In genomic region chr1:231528175-231529029, GRCh38 we compare ENCODE assay signal across 8 cellular contexts. TPM values are rescaled to one million over a fixed set of nuclear protein-coding genes. Genes with fewer than 3 reads are reported as not detected.
DNase-seq lines count a peak whose midpoint lies in the region; ATAC-seq lines count a peak whose summit lies in the region.

Gene TSNAX (plus strand): TSS chr1:231528669. CDS start chr1:231528811, 142 bp downstream.

- peak within 1 kb of the TSS; percentile 94 for H3K27ac ChIP-seq in mesenchymal stem cell (ENCODE audit: low read length, poor library complexity, severe bottlenecking)

- peak; percentile 94 for ATAC-seq in GM21360 (IDR thresholded peaks at IDR 0.05; ENCODE audit: unreplicated experiment)
- peak; percentile 95 for ATAC-seq in activated CD8-positive, alpha-beta memory T cell treated with anti-CD3 and anti-CD28 coated beads, Interleukin-2, amount 10 ng/mL, durations not matched to agents 7 days and 5 days

- peak within 1 kb of the TSS; percentile 78 for H2BK5ac ChIP-seq in mesenchymal stem cell (ENCODE audit: low read depth, low read length, poor library complexity, severe bottlenecking)

- peak within 1 kb of the TSS; percentile 89 for H2AFZ ChIP-seq in mesenchymal stem cell (ENCODE audit: low read depth, low read length)

- H3K4me3 ChIP-seq in NT2/D1 (ENCODE audit: insufficient read length, low read depth) (peak within 1 kb of the TSS; percentile 87), endocrine pancreas (ENCODE audit: control insufficient read depth, insufficient read depth, low read length) (peak within 1 kb of the TSS; percentile 93), mesenchymal stem cell (ENCODE audit: insufficient read depth in 1 of 2, low read depth in 1 of 2, low read length in 2 of 2) (peak within 1 kb of the TSS; percentile 90 to 96)

- no peaks in the 10 kb centered on the region for H3K27me3 Mint-ChIP-seq in activated CD8-positive, alpha-beta memory T cell treated with anti-CD3 and anti-CD28 coated beads, Interleukin-2, amount 10 ng/mL, durations not matched to agents 7 days and 5 days

- H2BK15ac ChIP-seq in mesenchymal stem cell (ENCODE audit: low read depth, poor library complexity, severe bottlenecking) = no peak within 1 kb of the TSS

- under 1% methylated on average over 56 of the region's 61 CpGs for WGBS in mesenchymal stem cell

- peaks cover 34% of the 10 kb centered on the region for H3K36me3 ChIP-seq in NT2/D1 (ENCODE audit: insufficient read depth, insufficient read length, low read length)
- H3K36me3 ChIP-seq in endocrine pancreas (ENCODE audit: control insufficient read depth, insufficient read depth, low read length) = no peaks in the 10 kb centered on the region
- H3K36me3 ChIP-seq in mesenchymal stem cell (ENCODE audit: control insufficient read depth in 1 of 2, insufficient read depth in 2 of 2, low read depth in 1 of 2, low read length in 2 of 2) = peaks cover 7 to 21% of the 10 kb centered on the region in 2 experiments

- peaks cover 35% of the 10 kb centered on the region for H3K4me1 Mint-ChIP-seq in activated CD8-positive, alpha-beta memory T cell treated with anti-CD3 and anti-CD28 coated beads, Interleukin-2, amount 10 ng/mL, durations not matched to agents 7 days and 5 days

- H3K9me3 Mint-ChIP-seq in activated CD8-positive, alpha-beta memory T cell treated with anti-CD3 and anti-CD28 coated beads, Interleukin-2, amount 10 ng/mL, durations not matched to agents 7 days and 5 days (ENCODE audit: low read depth) = no peaks in the 10 kb centered on the region

- H3K23ac ChIP-seq in mesenchymal stem cell (ENCODE audit: low read length in 2 of 2) = peak within 1 kb of the TSS in 1 of 2 experiments; percentile 64

- H3K14ac ChIP-seq in mesenchymal stem cell (ENCODE audit: low read length in 2 of 2) = peak within 1 kb of the TSS; percentile 76 to 77

- H4K91ac ChIP-seq in mesenchymal stem cell (ENCODE audit: low read length) = no peak within 1 kb of the TSS

- H3K9me3 ChIP-seq in NT2/D1 (ENCODE audit: insufficient read depth, low read length) (no peaks in the 10 kb centered on the region), endocrine pancreas (ENCODE audit: control insufficient read depth, low read length) (no peaks in the 10 kb centered on the region), mesenchymal stem cell (ENCODE audit: control insufficient read depth, low read length) (no peaks in the 10 kb centered on the region)

- H3K36me3 Mint-ChIP-seq in activated CD8-positive, alpha-beta memory T cell treated with anti-CD3 and anti-CD28 coated beads, Interleukin-2, amount 10 ng/mL, durations not matched to agents 7 days and 5 days = peaks cover 10% of the 10 kb centered on the region

- H2AK5ac ChIP-seq in mesenchymal stem cell (ENCODE audit: low read length, severe bottlenecking) = peak within 1 kb of the TSS; percentile 58

- H3K27me3 ChIP-seq in NT2/D1 (ENCODE audit: insufficient read depth, insufficient read length) (no peaks in the 10 kb centered on the region), endocrine pancreas (ENCODE audit: control insufficient read depth, insufficient read depth, low read length) (no peaks in the 10 kb centered on the region), mesenchymal stem cell (ENCODE audit: control insufficient read depth in 1 of 2, insufficient read depth in 1 of 2, low read length in 2 of 2) (no peaks in the 10 kb centered on the region)

- H3K4ac ChIP-seq in mesenchymal stem cell (ENCODE audit: low read depth in 1 of 2, low read length in 2 of 2) = peak within 1 kb of the TSS; percentile 35 to 84

- H3K18ac ChIP-seq in mesenchymal stem cell (ENCODE audit: low read depth in 1 of 2, low read length in 2 of 2) = peak within 1 kb of the TSS; percentile 73 to 94

- H3K4me2 ChIP-seq in mesenchymal stem cell (ENCODE audit: low read length, poor library complexity, severe bottlenecking) = peak within 1 kb of the TSS; percentile 86

- H2BK12ac ChIP-seq in mesenchymal stem cell (ENCODE audit: low read length in 2 of 2) = peak within 1 kb of the TSS in 1 of 2 experiments; percentile 5

- DNase-seq in COLO668 (lab: John Stamatoyannopoulos, UW; ENCODE audit: unreplicated experiment) (peak; percentile 99), HT1080 (ENCODE audit: low read depth) (peak; percentile 92), NT2/D1 (ENCODE audit: low read depth, low spot score) (peak; percentile 97), mesenchymal stem cell (peak; percentile 94)
- DNase-seq in activated CD8-positive, alpha-beta memory T cell treated with anti-CD3 and anti-CD28 coated beads, Interleukin-2, amount 10 ng/mL, durations not matched to agents 7 days and 5 days = peak; percentile 93
- DNase-seq in stimulated activated CD8-positive, alpha-beta memory T cell treated with anti-CD3 and anti-CD28 coated beads, Interleukin-12 subunit alpha, Interleukin-12 subunit beta, amount 100 ng/mL, for 4 hours (ENCODE audit: low read depth) = peak; percentile 85

- H3K79me1 ChIP-seq in mesenchymal stem cell (replicated peaks; ENCODE audit: low read length, poor library complexity, severe bottlenecking) = peaks cover 4% of the 10 kb centered on the region

- peak within 1 kb of the TSS; percentile 100 for H3K27ac Mint-ChIP-seq in activated CD8-positive, alpha-beta memory T cell treated with anti-CD3 and anti-CD28 coated beads, Interleukin-2, amount 10 ng/mL, durations not matched to agents 7 days and 5 days

- peak within 1 kb of the TSS; percentile 100 for H4K8ac ChIP-seq in mesenchymal stem cell (ENCODE audit: low read length)

- peak within 1 kb of the TSS; percentile 44 for H2BK120ac ChIP-seq in mesenchymal stem cell (ENCODE audit: low read depth, low read length)

- H3K4me3 Mint-ChIP-seq in activated CD8-positive, alpha-beta memory T cell treated with anti-CD3 and anti-CD28 coated beads, Interleukin-2, amount 10 ng/mL, durations not matched to agents 7 days and 5 days = peak within 1 kb of the TSS; percentile 92

- H3K9ac ChIP-seq in NT2/D1 (ENCODE audit: insufficient read length, low read depth) (peak within 1 kb of the TSS; percentile 92), endocrine pancreas (ENCODE audit: control insufficient read depth, insufficient read depth, low read length) (peak within 1 kb of the TSS; percentile 81), mesenchymal stem cell (ENCODE audit: low read length) (peak within 1 kb of the TSS; percentile 99)

- CTCF ChIA-PET in activated CD8-positive, alpha-beta memory T cell treated with anti-CD3 and anti-CD28 coated beads, Interleukin-2, amount 10 ng/mL, durations not matched to agents 7 days and 5 days (lab: Charles Lee) = no interaction called here

- no peaks in the 10 kb centered on the region for H3K4me1 ChIP-seq in NT2/D1 (ENCODE audit: insufficient read depth, insufficient read length)
- peaks cover 9% of the 10 kb centered on the region for H3K4me1 ChIP-seq in endocrine pancreas (ENCODE audit: control insufficient read depth, insufficient read depth, low read length)
- H3K4me1 ChIP-seq in mesenchymal stem cell (ENCODE audit: control insufficient read depth, insufficient read depth, low read depth, low read length) = peaks cover 4% of the 10 kb centered on the region

RNA-seq across cellular contexts. Expression of gene TSNAX, which starts in this region (rescaled TPM):
- total RNA-seq in HT1080 (2014; rRNA removed; shearing (Covaris generic)) = 33.6 and 34.8 TPM in 2 replicates
- 40.5 and 46.3 TPM in 2 replicates for polyA plus RNA-seq in HT1080 (2015; cell fraction: cytosol; rRNA removed)
- polyA plus RNA-seq in HT1080 (2015; cell fraction: nucleus; rRNA removed) = 49.9 and 51.6 TPM in 2 replicates
- 10 to 100 TPM; 28.3 to 38.0 TPM for total RNA-seq in activated CD8-positive, alpha-beta memory T cell treated with anti-CD3 and anti-CD28 coated beads, Interleukin-2, amount 10 ng/mL, durations not matched to agents 7 days and 5 days
- polyA plus RNA-seq in mesenchymal stem cell (2013, experiment 1 of 2) = 24.2 TPM
- polyA plus RNA-seq in mesenchymal stem cell (2013, experiment 2 of 2) = 26.1 TPM

Comparison
In these comparisons a context has a peak if more than half of its experiments do, and no peak if none do; other contexts are left out.
1. Peak in every context shown above with its lines: DNase-seq, ATAC-seq, H3K4me3 ChIP-seq and H3K27ac ChIP-seq.